ENCODE assay signal across 11 cellular contexts in the genomic region with DNA sequence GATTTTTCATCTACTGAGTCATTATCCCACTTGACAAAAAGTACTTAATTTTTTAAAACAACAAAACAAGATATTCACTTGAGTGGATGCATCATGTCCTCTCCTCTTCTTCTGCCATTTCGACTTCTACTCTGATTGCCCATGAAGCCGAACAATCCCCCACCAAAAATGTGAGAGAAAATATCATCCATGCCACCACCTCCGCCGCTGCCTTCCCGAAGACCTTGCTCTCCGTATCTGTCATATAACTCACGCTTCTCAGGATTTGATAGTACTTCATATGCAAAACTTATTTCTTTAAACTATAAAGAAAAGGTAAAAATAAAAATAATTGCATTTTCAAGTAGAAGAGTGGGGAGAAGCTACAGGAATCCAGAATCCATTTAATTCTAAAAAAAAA. TPM values are rescaled to one million over a fixed set of nuclear protein-coding genes. Genes with fewer than 3 reads are reported as not detected.
A peak's percentile ranks its signal among the peaks of the same experiment; 100 is the strongest.
DNase-seq lines count a peak whose midpoint lies in the region; ATAC-seq and TF ChIP-seq lines count a peak whose summit lies in the region.
"Had no signal": no experiment of that assay in that cellular context is flagged by ENCODE, and none has a peak within 500 bp of the region (broad histone marks: within the 10 kb centered on the region; RNA-seq: fewer than 3 reads in every experiment).

No MANE protein-coding gene starts in this region.

- no peaks in the 10 kb centered on the region for H3K27me3 ChIP-seq in CD4-positive, alpha-beta memory T cell (ENCODE audit: insufficient read depth, low read length)
- H3K27me3 ChIP-seq in HCT116 (ENCODE audit: insufficient read depth, low read length): no peaks in the 10 kb centered on the region

- no peak for ATAC-seq in HCT116
- ATAC-seq in naive thymus-derived CD8-positive, alpha-beta T cell: no peak
- no peak for ATAC-seq in GM21526 (IDR thresholded peaks at IDR 0.05; ENCODE audit: low FRiP score, unreplicated experiment)

- no TSS peak for BruUV-seq in HCT116 (replicated peaks; lab: Mats Ljungman, UMichigan)

- peaks cover 67% of the 10 kb centered on the region for H3K4me1 ChIP-seq in CD4-positive, alpha-beta memory T cell (ENCODE audit: insufficient read depth, low read length)
- H3K4me1 ChIP-seq in HCT116 (ENCODE audit: control insufficient read depth in 1 of 2, insufficient read depth in 2 of 2, low read length in 2 of 2): peaks cover 6 to 23% of the 10 kb centered on the region in 2 experiments

- intact Hi-C loops in CD4-positive, alpha-beta memory T cell (cut with micrococcal nuclease): loop anchor here (5.0 kb wide), 1 partner anchor 349 kb away; a partner anchor contains a TSS
- intact Hi-C loops in HCT116 (cut with micrococcal nuclease): no loop called here
- intact Hi-C loops in activated T-helper 1 cell treated with anti-CD3 and anti-CD28 coated beads, Interleukin-12 subunit alpha, Interleukin-12 subunit beta, Interleukin-2, Interleukin-4 antibody, amounts not matched to agents 30 ng/mL and 10 ng/mL and 1 ng/mL, durations not matched to agents 14 hours and 24 hours and 36 hours (cut with micrococcal nuclease): loop anchor here (5.0 to 10.0 kb wide), 4 partner anchors 604 to 1641 kb away; a partner anchor contains a TSS

- H3K9me2 ChIP-seq in HCT116 (ENCODE audit: insufficient read depth): no peaks in the 10 kb centered on the region

- no peak for TF ChIP-seq CTCF in HCT116 (IDR thresholded peaks at IDR 0.05 in 2 of 3, conservative IDR thresholded peaks at IDR 0.05 in 1 of 3; ENCODE audit: borderline replicate concordance in 1 of 3, insufficient read depth in 1 of 3, low read depth in 2 of 3, low read length in 2 of 3)
- TF ChIP-seq CTCF in GM10248 (IDR thresholded peaks at IDR 0.05; ENCODE audit: control extremely low read depth, extremely low read depth, low read depth, missing control alignments): no peak

- RAD21 ChIA-PET in HCT116 (lab: Charles Lee; ENCODE audit: low non-redundant PET in 1 of 2, low total read pairs in 2 of 2, uncharacterized antibody in 2 of 2, unreplicated experiment in 2 of 2): no interaction called here

- no peaks in the 10 kb centered on the region for H3K27me3 Mint-ChIP-seq in CD4-positive, alpha-beta memory T cell
- H3K27me3 Mint-ChIP-seq in activated T-helper 1 cell treated with anti-CD3 and anti-CD28 coated beads, Interleukin-12 subunit alpha, Interleukin-12 subunit beta, Interleukin-2, Interleukin-4 antibody, amounts not matched to agents 30 ng/mL and 10 ng/mL and 1 ng/mL, durations not matched to agents 14 hours and 24 hours and 36 hours (ENCODE audit: insufficient read depth): no peaks in the 10 kb centered on the region
- no peaks in the 10 kb centered on the region for H3K27me3 Mint-ChIP-seq in naive thymus-derived CD8-positive, alpha-beta T cell

- H3K9me3 Mint-ChIP-seq in CD4-positive, alpha-beta memory T cell: no peaks in the 10 kb centered on the region
- no peaks in the 10 kb centered on the region for H3K9me3 Mint-ChIP-seq in activated T-helper 1 cell treated with anti-CD3 and anti-CD28 coated beads, Interleukin-12 subunit alpha, Interleukin-12 subunit beta, Interleukin-2, Interleukin-4 antibody, amounts not matched to agents 30 ng/mL and 10 ng/mL and 1 ng/mL, durations not matched to agents 14 hours and 24 hours and 36 hours
- H3K9me3 Mint-ChIP-seq in naive thymus-derived CD8-positive, alpha-beta T cell: no peaks in the 10 kb centered on the region

- no peak overlapping the region for H3K27ac ChIP-seq in CD4-positive, alpha-beta memory T cell (ENCODE audit: low read depth, low read length)
- H3K27ac ChIP-seq in HCT116 (ENCODE audit: low read depth, low read length): no peak overlapping the region
- H3K27ac ChIP-seq: SK-N-MC had no signal

- peak overlapping the region; percentile 5 to 72 (median 57) for H3K4me3 Mint-ChIP-seq in CD4-positive, alpha-beta memory T cell
- H3K4me3 Mint-ChIP-seq in activated T-helper 1 cell treated with anti-CD3 and anti-CD28 coated beads, Interleukin-12 subunit alpha, Interleukin-12 subunit beta, Interleukin-2, Interleukin-4 antibody, amounts not matched to agents 30 ng/mL and 10 ng/mL and 1 ng/mL, durations not matched to agents 14 hours and 24 hours and 36 hours: peak overlapping the region; percentile 52
- H3K4me3 Mint-ChIP-seq in naive thymus-derived CD8-positive, alpha-beta T cell: peak overlapping the region; percentile 6 to 88 (median 70)

- no peak overlapping the region for H3K9ac ChIP-seq in HCT116 (ENCODE audit: low read length)

- H3K4me1 Mint-ChIP-seq in CD4-positive, alpha-beta memory T cell: peaks cover 31 to 71% (median 53%) of the 10 kb centered on the region in 4 donors
- peaks cover 43% of the 10 kb centered on the region for H3K4me1 Mint-ChIP-seq in activated T-helper 1 cell treated with anti-CD3 and anti-CD28 coated beads, Interleukin-12 subunit alpha, Interleukin-12 subunit beta, Interleukin-2, Interleukin-4 antibody, amounts not matched to agents 30 ng/mL and 10 ng/mL and 1 ng/mL, durations not matched to agents 14 hours and 24 hours and 36 hours (ENCODE audit: low read depth)
- peaks cover 22 to 70% (median 65%) of the 10 kb centered on the region in 4 donors for H3K4me1 Mint-ChIP-seq in naive thymus-derived CD8-positive, alpha-beta T cell

- peaks cover 74% of the 10 kb centered on the region for H3K79me2 ChIP-seq in HCT116 (ENCODE audit: insufficient read depth, low read length)

- peaks cover 17% of the 10 kb centered on the region; the same call in 1 of the 2 replicates for H4K20me1 ChIP-seq in HCT116 (ENCODE audit: insufficient read depth)

- no peak for TF ChIP-seq RAD21 in HCT116 (IDR thresholded peaks at IDR 0.05; ENCODE audit: low read depth)

- H3K4me3 ChIP-seq in CD4-positive, alpha-beta memory T cell (ENCODE audit: low read length in 2 of 2): no peak overlapping the region
- H3K4me3 ChIP-seq in HCT116 (replicated peaks in 1 of 2; ENCODE audit: low read depth in 1 of 2, low read length in 2 of 2): no peak overlapping the region

- no peaks in the 10 kb centered on the region for H3K9me3 ChIP-seq in CD4-positive, alpha-beta memory T cell (ENCODE audit: control insufficient read depth in 1 of 2, low read length in 2 of 2)
- H3K9me3 ChIP-seq in HCT116 (ENCODE audit: control insufficient read depth in 1 of 2, insufficient read depth in 1 of 2, low read depth in 1 of 2, low read length in 2 of 2): no peaks in the 10 kb centered on the region

- POLR2A ChIA-PET in CD4-positive, alpha-beta memory T cell (lab: Charles Lee; ENCODE audit: partially characterized antibody): no interaction called here
- POLR2A ChIA-PET in HCT116 (lab: Charles Lee): no interaction called here
- POLR2A ChIA-PET in naive thymus-derived CD8-positive, alpha-beta T cell (lab: Charles Lee): interaction anchor here (0.7 kb wide), 2 partner anchors 69 to 181 kb away, joined by 3 to 5 read pairs; no protein-coding TSS in a partner anchor
- POLR2A ChIA-PET in GM10248 (lab: Yijun Ruan, JAX): interaction anchor here (0.6 kb wide), 1 partner anchor 439 kb away, joined by 3 read pairs; no protein-coding TSS in a partner anchor

- H3K4me2 ChIP-seq in HCT116 (ENCODE audit: low read length): peak overlapping the region; percentile 86; the same call in 1 of the 2 replicates

- no peak overlapping the region for H2AFZ ChIP-seq in HCT116 (ENCODE audit: low read depth, low read length, poor library complexity, severe bottlenecking)

- H3K36me3 ChIP-seq in CD4-positive, alpha-beta memory T cell (ENCODE audit: insufficient read depth, low read length): peaks cover 37% of the 10 kb centered on the region
- peaks cover 39 to 42% of the 10 kb centered on the region in 2 experiments for H3K36me3 ChIP-seq in HCT116 (ENCODE audit: control insufficient read depth in 1 of 2, insufficient read depth in 2 of 2, low read length in 2 of 2)

- no peak for TF ChIP-seq POLR2A in HCT116 (IDR thresholded peaks at IDR 0.05; ENCODE audit: borderline replicate concordance, extremely low read depth, insufficient read depth, insufficient read length)

- DNase-seq in CD4-positive, alpha-beta memory T cell: no peak
- DNase-seq in HCT116 (ENCODE audit: low read depth, low spot score): no peak
- DNase-seq in activated T-helper 1 cell treated with anti-CD3 and anti-CD28 coated beads, Interleukin-12 subunit alpha, Interleukin-12 subunit beta, Interleukin-2, Interleukin-4 antibody, amounts not matched to agents 30 ng/mL and 10 ng/mL and 1 ng/mL, durations not matched to agents 14 hours and 24 hours and 36 hours (ENCODE audit: low spot score): no peak
- no peak for DNase-seq in naive thymus-derived CD8-positive, alpha-beta T cell
- DNase-seq in ureter (ENCODE audit: low spot score): no peak
- DNase-seq in GM10248 (ENCODE audit: extremely low spot score): no peak
- DNase-seq: anterior cingulate cortex, Calu3, foreskin fibroblast had no signal

- peak overlapping the region; percentile 12 to 95 (median 77) for H3K27ac Mint-ChIP-seq in CD4-positive, alpha-beta memory T cell
- H3K27ac Mint-ChIP-seq in activated T-helper 1 cell treated with anti-CD3 and anti-CD28 coated beads, Interleukin-12 subunit alpha, Interleukin-12 subunit beta, Interleukin-2, Interleukin-4 antibody, amounts not matched to agents 30 ng/mL and 10 ng/mL and 1 ng/mL, durations not matched to agents 14 hours and 24 hours and 36 hours: peak overlapping the region; percentile 10
- peak overlapping the region in 9 of 10 donors; percentile 61 to 95 (median 82) for H3K27ac Mint-ChIP-seq in naive thymus-derived CD8-positive, alpha-beta T cell

- peaks cover 29 to 53% of the 10 kb centered on the region in 2 donors for H3K36me3 Mint-ChIP-seq in CD4-positive, alpha-beta memory T cell
- peaks cover 49% of the 10 kb centered on the region for H3K36me3 Mint-ChIP-seq in activated T-helper 1 cell treated with anti-CD3 and anti-CD28 coated beads, Interleukin-12 subunit alpha, Interleukin-12 subunit beta, Interleukin-2, Interleukin-4 antibody, amounts not matched to agents 30 ng/mL and 10 ng/mL and 1 ng/mL, durations not matched to agents 14 hours and 24 hours and 36 hours (ENCODE audit: low read depth)
- H3K36me3 Mint-ChIP-seq in naive thymus-derived CD8-positive, alpha-beta T cell: peaks cover 12 to 54% (median 26%) of the 10 kb centered on the region in 3 donors

- CTCF ChIA-PET in CD4-positive, alpha-beta memory T cell (lab: Charles Lee; ENCODE audit: partially characterized antibody): interaction anchor here (2.0 kb wide), 1 partner anchor 23 kb away, joined by 5 read pairs; no protein-coding TSS in a partner anchor
- CTCF ChIA-PET in HCT116 (lab: Charles Lee): no interaction called here
- CTCF ChIA-PET in GM10248 (lab: Yijun Ruan, JAX): interaction anchor here (0.9 to 3.9 kb wide), 6 partner anchors 9 to 170 kb away, joined by 3 to 21 read pairs (median 4); no protein-coding TSS in a partner anchor

RNA-seq across cellular contexts. Expression of a gene that starts 2.2 kb away (rescaled TPM):
- total RNA-seq in CD4-positive, alpha-beta memory T cell: 10 to 100 TPM; 73.2 to 79.5 TPM
- 10 to 100 TPM; 79.2 to 95.6 TPM for polyA plus RNA-seq in CD4-positive, alpha-beta memory T cell
- total RNA-seq in HCT116 (2021; ENCODE audit: unreplicated experiment) (68.2 TPM), ureter (51.5 TPM)
- 32.3 and 35.0 TPM in 2 replicates for polyA plus RNA-seq in HCT116 (2012)
- 83.6 and 86.3 TPM in 2 replicates for total RNA-seq in activated T-helper 1 cell treated with anti-CD3 and anti-CD28 coated beads, Interleukin-12 subunit alpha, Interleukin-12 subunit beta, Interleukin-2, Interleukin-4 antibody, amounts not matched to agents 30 ng/mL and 10 ng/mL and 1 ng/mL, durations not matched to agents 14 hours and 24 hours and 36 hours
- total RNA-seq in naive thymus-derived CD8-positive, alpha-beta T cell: 10 to 100 TPM; 77.1 to 83.0 TPM
- 10 to 100 TPM; 62.5 to 83.7 (median 62.8) TPM for polyA plus RNA-seq in naive thymus-derived CD8-positive, alpha-beta T cell

Comparison
In these comparisons a context has a peak if more than half of its experiments do, and no peak if none do; other contexts are left out.
1. H3K27ac Mint-ChIP-seq: peak in every context shown above with its lines; median percentile 82 in naive thymus-derived CD8-positive, alpha-beta T cell; 77 in CD4-positive, alpha-beta memory T cell; 10 in activated T-helper 1 cell treated with anti-CD3 and anti-CD28 coated beads, Interleukin-12 subunit alpha, Interleukin-12 subunit beta, Interleukin-2, Interleukin-4 antibody, amounts not matched to agents 30 ng/mL and 10 ng/mL and 1 ng/mL, durations not matched to agents 14 hours and 24 hours and 36 hours.
2. POLR2A ChIA-PET loops: an anchor here in naive thymus-derived CD8-positive, alpha-beta T cell (0.7 kb wide) and GM10248 (0.6 kb wide); none called in CD4-positive, alpha-beta memory T cell and HCT116.